ENCODE assay signal across 8 cellular contexts in genomic region chr1:10472220-10473144, GRCh38. TPM values are rescaled to one million over a fixed set of nuclear protein-coding genes. Genes with fewer than 3 reads are reported as not detected.
DNase-seq lines count a peak whose midpoint lies in the region; ATAC-seq and TF ChIP-seq lines count a peak whose summit lies in the region.

Gene DFFA, minus strand, starts transcription at chr1:10472529. Its CDS starts 71 bp downstream, at chr1:10472458.

- H3K27ac ChIP-seq in cardiac muscle cell: peak within 1 kb of the TSS; percentile 52
- H3K27ac ChIP-seq in parathyroid adenoma: no peak within 1 kb of the TSS
- H3K27ac ChIP-seq in tibial nerve: peak within 1 kb of the TSS; percentile 57 to 82 (median 72)

- peak within 1 kb of the TSS; percentile 90 for H3K4me2 ChIP-seq in parathyroid adenoma (ENCODE audit: low read length)

- H3K4me3 ChIP-seq in cardiac muscle cell (peak within 1 kb of the TSS; percentile 62), parathyroid adenoma (ENCODE audit: low read depth, low read length) (peak within 1 kb of the TSS; percentile 94), tibial nerve (peak within 1 kb of the TSS; percentile 67 to 75 (median 73))

- peak; percentile 74 for ATAC-seq in HG02642 (IDR thresholded peaks at IDR 0.05; ENCODE audit: poor library complexity, unreplicated experiment)

- H3K27me3 ChIP-seq in cardiac muscle cell (no peaks in the 10 kb centered on the region), parathyroid adenoma (ENCODE audit: control insufficient read depth, insufficient read depth, low read length) (no peaks in the 10 kb centered on the region), tibial nerve (no peaks in the 10 kb centered on the region)

- DNase-seq in GM10248 (ENCODE audit: extremely low spot score) (peak; percentile 95), NCI-H1417 (lab: John Stamatoyannopoulos, UW) (peak; percentile 89 to 95 (median 94)), SW 1271 (lab: John Stamatoyannopoulos, UW) (peak; percentile 75 to 94), cardiac muscle cell (ENCODE audit: low read depth in 1 of 2, low spot score in 1 of 2) (peak; percentile 98), tibial nerve (ENCODE audit: low spot score in 2 of 2) (peak; percentile 78 to 94)
- peak; percentile 89 for DNase-seq in activated naive CD8-positive, alpha-beta T cell treated with anti-CD3 and anti-CD28 coated beads, Interleukin-2, amount 50 U/mL, for 16 hours (ENCODE audit: low read depth, low spot score)

- no peaks in the 10 kb centered on the region for H3K9me3 ChIP-seq in cardiac muscle cell (ENCODE audit: low read depth)
- no peaks in the 10 kb centered on the region for H3K9me3 ChIP-seq in parathyroid adenoma (ENCODE audit: control insufficient read depth, low read length)
- no peaks in the 10 kb centered on the region for H3K9me3 ChIP-seq in tibial nerve

- TF ChIP-seq EP300 in tibial nerve (IDR thresholded peaks at IDR 0.05): peak; percentile 75 to 93

- H3K4me1 ChIP-seq in cardiac muscle cell (ENCODE audit: low read depth) (peaks cover 7% of the 10 kb centered on the region), parathyroid adenoma (no peaks in the 10 kb centered on the region), tibial nerve (peaks cover 0 to 50% (median 14%) of the 10 kb centered on the region in 4 donors)

- H3K79me2 ChIP-seq in parathyroid adenoma: peaks cover 2% of the 10 kb centered on the region

- peak in 1 of 2 donors; percentile 48 for TF ChIP-seq POLR2A in tibial nerve (IDR thresholded peaks at IDR 0.05)

- CTCF ChIA-PET in GM10248 (lab: Yijun Ruan, JAX): interaction anchor here (1.0 to 1.2 kb wide), 2 partner anchors 9 to 22 kb away, joined by 3 to 4 read pairs; no protein-coding TSS in a partner anchor

- H3K36me3 ChIP-seq in cardiac muscle cell (peaks cover 13% of the 10 kb centered on the region), parathyroid adenoma (ENCODE audit: control insufficient read depth, insufficient read depth, low read length) (no peaks in the 10 kb centered on the region), tibial nerve (peaks cover 0 to 23% (median 3%) of the 10 kb centered on the region in 3 donors)

- peak within 1 kb of the TSS; percentile 93 for H2AFZ ChIP-seq in parathyroid adenoma

- POLR2A ChIA-PET in GM10248 (lab: Yijun Ruan, JAX): no interaction called here

- TF ChIP-seq CTCF in GM10248 (IDR thresholded peaks at IDR 0.05; ENCODE audit: control extremely low read depth, extremely low read depth, low read depth, missing control alignments): no peak
- no peak for TF ChIP-seq CTCF in cardiac muscle cell (IDR thresholded peaks at IDR 0.05; ENCODE audit: low read depth, low read length)
- TF ChIP-seq CTCF in parathyroid adenoma (IDR thresholded peaks at IDR 0.05): no peak
- no peak for TF ChIP-seq CTCF in tibial nerve (IDR thresholded peaks at IDR 0.05)

- H3K9ac ChIP-seq in parathyroid adenoma: no peak within 1 kb of the TSS

- WGBS in tibial nerve, 2 donors: 2 to 3% methylated on average over 41 to 51 of the region's 59 CpGs

RNA-seq across cellular contexts. Expression of gene DFFA, which starts in this region (rescaled TPM):
- total RNA-seq in cardiac muscle cell: 42.0 and 53.6 TPM in 2 replicates
- polyA plus RNA-seq in cardiac muscle cell: 47.5 and 69.4 TPM in 2 replicates
- 10 to 100 TPM; 14.9 to 19.5 (median 18.9) TPM for total RNA-seq in tibial nerve
